In the genomic region with DNA sequence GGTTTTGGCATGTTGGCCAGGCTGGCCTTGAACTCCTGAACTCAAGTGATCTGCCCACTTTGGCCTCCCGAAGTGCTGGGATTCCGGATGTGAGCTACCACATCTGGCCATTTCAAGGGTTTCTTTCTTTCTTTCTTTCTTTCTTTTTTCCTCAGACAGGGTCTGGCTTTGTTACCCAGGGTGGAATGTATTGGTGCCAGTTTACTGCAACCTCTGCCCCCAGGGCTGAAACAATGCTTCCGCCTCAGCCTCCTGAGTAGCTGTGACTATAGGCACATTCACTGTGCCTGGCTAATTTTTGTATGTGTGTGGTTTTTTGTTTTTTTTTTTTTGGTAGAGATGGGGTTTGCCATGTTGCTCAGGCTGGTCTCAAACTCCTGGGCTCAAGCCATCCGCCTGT, we compare ENCODE assay signal across 26 cellular contexts. TPM values are rescaled to one million over a fixed set of nuclear protein-coding genes. Genes with fewer than 3 reads are reported as not detected.
DNase-seq lines count a peak whose midpoint lies in the region; ATAC-seq, FAIRE-seq and TF ChIP-seq lines count a peak whose summit lies in the region.
"Had no signal": no experiment of that assay in that cellular context is flagged by ENCODE, and none has a peak within 500 bp of the region (broad histone marks: within the 10 kb centered on the region; RNA-seq: fewer than 3 reads in every experiment).

No MANE protein-coding gene starts in this region.

- H3K79me2 ChIP-seq in HepG2 (ENCODE audit: insufficient read depth, low read length) = no peaks in the 10 kb centered on the region

- H3K14ac ChIP-seq in mesenchymal stem cell (ENCODE audit: low read length in 2 of 2) = no peak overlapping the region

- H2AFZ ChIP-seq in HepG2 (ENCODE audit: low read length) = no peak overlapping the region
- no peak overlapping the region for H2AFZ ChIP-seq in mesenchymal stem cell (ENCODE audit: low read depth, low read length)

- no peak overlapping the region for H3K4ac ChIP-seq in mesenchymal stem cell (ENCODE audit: low read depth in 1 of 2, low read length in 2 of 2)

- CTCF ChIA-PET in HepG2 (lab: Yijun Ruan, JAX; ENCODE audit: low intra/inter-chr PET ratio, low total read pairs) = no interaction called here

- H3K9ac ChIP-seq in HepG2 (ENCODE audit: insufficient read depth, low read depth, low read length) = no peak overlapping the region
- H3K9ac ChIP-seq in mesenchymal stem cell (ENCODE audit: low read length) = no peak overlapping the region
- H3K9ac ChIP-seq: KMS-11 had no signal

- POLR2A ChIA-PET in HepG2 (lab: Yijun Ruan, JAX) = interaction anchor here (0.7 to 1.0 kb wide), 2 partner anchors 13 to 76 kb away, joined by 3 read pairs; no protein-coding TSS in a partner anchor

- H2AK5ac ChIP-seq in mesenchymal stem cell (ENCODE audit: low read length, severe bottlenecking) = peak overlapping the region; percentile 51

- no peak overlapping the region for H4K91ac ChIP-seq in mesenchymal stem cell (ENCODE audit: low read length)

- peaks cover 45% of the 10 kb centered on the region for H3K4me1 ChIP-seq in HepG2 (ENCODE audit: insufficient read depth, low read length)
- peaks cover 0 to 14% (median 3%) of the 10 kb centered on the region in 4 donors for H3K4me1 ChIP-seq in right lobe of liver
- H3K4me1 ChIP-seq in mesenchymal stem cell (ENCODE audit: control insufficient read depth, insufficient read depth, low read depth, low read length) = peaks cover 14% of the 10 kb centered on the region

- 63% methylated on average over 4 of the region's 4 CpGs for WGBS in HepG2 (ENCODE audit: low lambda C conversion rate)
- WGBS in right lobe of liver (ENCODE audit: insufficient coverage, low coverage, low lambda C conversion rate, missing lambda C conversion rate) = 93% methylated on average over 3 of the region's 4 CpGs
- 91% methylated on average over 4 of the region's 4 CpGs for WGBS in mesenchymal stem cell

- in situ Hi-C loops in HepG2 (cut with HindIII; ENCODE audit: extremely low pct_ligation_motif_present, low pct_unique_long_range_greater_than_20kb) (no loop called here), SK-MEL-5 (cut with HindIII; ENCODE audit: low pct_unique_long_range_greater_than_20kb, low sequenced_read_pairs) (no loop called here)

- H3K27me3 ChIP-seq in HepG2 (ENCODE audit: control insufficient read depth in 1 of 2, insufficient read depth in 2 of 2, low read length in 2 of 2) (no peaks in the 10 kb centered on the region; a peak in 1 of 5 replicates), right lobe of liver (no peaks in the 10 kb centered on the region), mesenchymal stem cell (ENCODE audit: control insufficient read depth in 1 of 2, insufficient read depth in 1 of 2, low read length in 2 of 2) (no peaks in the 10 kb centered on the region)
- H3K27me3 ChIP-seq: SJCRH30 had no signal

- H2BK5ac ChIP-seq in mesenchymal stem cell (ENCODE audit: low read depth, low read length, poor library complexity, severe bottlenecking) = no peak overlapping the region

- no peaks in the 10 kb centered on the region for H4K20me1 ChIP-seq in HepG2 (ENCODE audit: insufficient read depth, low read length)

- no peak overlapping the region for H3K18ac ChIP-seq in mesenchymal stem cell (ENCODE audit: low read depth in 1 of 2, low read length in 2 of 2)

- H3K9me3 ChIP-seq in HepG2 (ENCODE audit: low read length) (no peaks in the 10 kb centered on the region), right lobe of liver (no peaks in the 10 kb centered on the region), mesenchymal stem cell (ENCODE audit: control insufficient read depth, low read length) (no peaks in the 10 kb centered on the region)
- H3K9me3 ChIP-seq: SJCRH30 had no signal

- TF ChIP-seq EP300 in HepG2 (IDR thresholded peaks at IDR 0.05; ENCODE audit: low read depth in 2 of 2, low read length in 2 of 2) (no peak), HepG2 (CRISPR knock-in tag; IDR thresholded peaks at IDR 0.05; ENCODE audit: borderline replicate concordance) (no peak)

- intact Hi-C loops in HepG2 (cut with micrococcal nuclease; ENCODE audit: unreplicated experiment) (no loop called here), right lobe of liver (cut with DNase I) (no loop called here), left colon (cut with DNase I, micrococcal nuclease) (loop anchor here in 1 of 2 donors (10.0 kb wide), 1 partner anchor 63 kb away; no protein-coding TSS in a partner anchor)

- no peak overlapping the region for H4K8ac ChIP-seq in mesenchymal stem cell (ENCODE audit: low read length)

- ATAC-seq in HepG2 (no peak), right lobe of liver (no peak), GM19467 (IDR thresholded peaks at IDR 0.05; ENCODE audit: unreplicated experiment) (no peak), HG03196 (IDR thresholded peaks at IDR 0.05; ENCODE audit: unreplicated experiment) (no peak), left colon (no peak)
- ATAC-seq: CD8-positive, alpha-beta T cell; Panc1 had no signal

- H3K79me1 ChIP-seq in mesenchymal stem cell (replicated peaks; ENCODE audit: low read length, poor library complexity, severe bottlenecking) = peaks cover 23% of the 10 kb centered on the region

- DNase-seq in HepG2 (ENCODE audit: low spot score) (no peak), right lobe of liver (no peak), SK-MEL-5 (ENCODE audit: low read depth, low spot score) (peak; percentile 92), mesenchymal stem cell (no peak), left colon (no peak)
- DNase-seq: C1 segment of cervical spinal cord; Calu3; CD8-positive, alpha-beta T cell; DMS79 treated with DMSO at 0.1 percent for 48 hours; GF-D8; HCEC 1CT; NCI-H1048; NCI-H1436; NCI-H187; NCI-H2081 treated with DMSO at 0.1 percent for 48 hours; NCI-H2171; NCI-H226; NCI-H510A; NCI-H69; SJCRH30 had no signal

- TF ChIP-seq POLR2A in HepG2 (IDR thresholded peaks at IDR 0.05; ENCODE audit: insufficient read depth in 1 of 2, low read depth in 2 of 2, low read length in 2 of 2) = no peak
- no peak for TF ChIP-seq POLR2A in right lobe of liver (IDR thresholded peaks at IDR 0.05)

- H3K36me3 ChIP-seq in HepG2 (replicated peaks in 1 of 2; ENCODE audit: control insufficient read depth in 1 of 2, insufficient read depth in 2 of 2, low read length in 2 of 2) (no peaks in the 10 kb centered on the region), right lobe of liver (no peaks in the 10 kb centered on the region), mesenchymal stem cell (ENCODE audit: control insufficient read depth in 1 of 2, insufficient read depth in 2 of 2, low read depth in 1 of 2, low read length in 2 of 2) (no peaks in the 10 kb centered on the region)
- H3K36me3 ChIP-seq: SJCRH30 had no signal

- no peak overlapping the region for H2BK120ac ChIP-seq in mesenchymal stem cell (ENCODE audit: low read depth, low read length)

- BruUV-seq in HepG2 (replicated peaks; lab: Mats Ljungman, UMichigan) = no TSS peak

- no peak overlapping the region for H2BK15ac ChIP-seq in mesenchymal stem cell (ENCODE audit: low read depth, poor library complexity, severe bottlenecking)

- TF ChIP-seq RAD21 in HepG2 (CRISPR knock-in tag; IDR thresholded peaks at IDR 0.05) = no peak

- H3K4me2 ChIP-seq in HepG2 (ENCODE audit: low read depth, low read length) = no peak overlapping the region; the same call in 1 of the 2 replicates
- no peak overlapping the region for H3K4me2 ChIP-seq in mesenchymal stem cell (ENCODE audit: low read length, poor library complexity, severe bottlenecking)
- H3K4me2 ChIP-seq: KMS-11 had no signal

- no peak for FAIRE-seq in HepG2 (lab: Jason Lieb, UNC)
- FAIRE-seq: GM12891, H1 had no signal

- no peak overlapping the region for H3K23ac ChIP-seq in mesenchymal stem cell (ENCODE audit: low read length in 2 of 2)

- H3K27ac ChIP-seq in HepG2 (ENCODE audit: extremely low read length, insufficient read depth, low read length) (peak overlapping the region; percentile 33), right lobe of liver (no peak overlapping the region), mesenchymal stem cell (ENCODE audit: low read length, poor library complexity, severe bottlenecking) (no peak overlapping the region)
- H3K27ac ChIP-seq: KMS-11, SJCRH30 had no signal

- H3K4me3 ChIP-seq in HepG2 (replicated peaks in 1 of 3; ENCODE audit: insufficient read depth in 1 of 3, low read depth in 2 of 3, low read length in 3 of 3) (no peak overlapping the region), right lobe of liver (no peak overlapping the region), mesenchymal stem cell (ENCODE audit: insufficient read depth in 1 of 2, low read depth in 1 of 2, low read length in 2 of 2) (no peak overlapping the region)
- H3K4me3 ChIP-seq: SJCRH30 had no signal

- H2BK12ac ChIP-seq in mesenchymal stem cell (ENCODE audit: low read length in 2 of 2) = no peak overlapping the region

- TF ChIP-seq CTCF in HepG2 (CRISPR knock-in tag; IDR thresholded peaks at IDR 0.05) (no peak), right lobe of liver (IDR thresholded peaks at IDR 0.05) (no peak)

RNA-seq across cellular contexts. Expression of a gene that starts 3.1 kb away (rescaled TPM):
- total RNA-seq in HepG2 (2016; rRNA removed; fragmentation: Illumina TruSeq; extraction: Trizol) (4.9 and 9.1 TPM in 2 replicates), right lobe of liver (10 to 100 TPM; 10.9 to 16.7 (median 13.4) TPM), left colon (10 to 100 TPM; 36.5 to 48.8 TPM)
- total RNA-seq in HepG2 (2016; cell fraction: cytosol; rRNA removed; fragmentation: Illumina TruSeq; extraction: Trizol; ENCODE audit: low read depth) = 4.4 and 5.2 TPM in 2 replicates
- 4.2 and 8.4 TPM in 2 replicates for total RNA-seq in HepG2 (2016; cell fraction: insoluble cytoplasmic fraction; rRNA removed; fragmentation: Illumina TruSeq; extraction: Trizol)
- total RNA-seq in HepG2 (2016; cell fraction: membrane; rRNA removed; fragmentation: Illumina TruSeq; extraction: Trizol) = 2.6 and 3.0 TPM in 2 replicates
- total RNA-seq in HepG2 (2016; cell fraction: nucleus; rRNA removed; fragmentation: Illumina TruSeq; extraction: Trizol) = 12.1 and 12.8 TPM in 2 replicates
- 15.0 and 19.2 TPM in 2 replicates for polyA plus RNA-seq in HepG2 (2011; rRNA removed)
- polyA plus RNA-seq in HepG2 (2011; cell fraction: cytosol; rRNA removed) = 6.7 and 8.3 TPM in 2 replicates
- 81.8 and 104 TPM in 2 replicates for polyA plus RNA-seq in HepG2 (2011; cell fraction: nucleus; rRNA removed)
- polyA plus RNA-seq in HepG2 (2012) = 6.2 and 6.4 TPM in 2 replicates
- 0.53 and 0.70 TPM in 2 replicates for polyA plus RNA-seq in HepG2 (2016; cell fraction: cytosol; fragmentation: Illumina TruSeq; extraction: Trizol; ENCODE audit: low read depth)
- polyA plus RNA-seq in HepG2 (2016; cell fraction: insoluble cytoplasmic fraction; fragmentation: Illumina TruSeq; extraction: Trizol; ENCODE audit: low read depth) = 3.5 and 3.9 TPM in 2 replicates
- polyA plus RNA-seq in HepG2 (2016; cell fraction: membrane; fragmentation: Illumina TruSeq; extraction: Trizol; ENCODE audit: low read depth) = 1.2 and 1.3 TPM in 2 replicates
- 28.7 and 33.1 TPM in 2 replicates for polyA plus RNA-seq in HepG2 (2016; cell fraction: nucleus; fragmentation: Illumina TruSeq; extraction: Trizol; ENCODE audit: insufficient read depth, low read depth)
- polyA minus RNA-seq in HepG2 (2011; rRNA and poly(A)+ RNA removed; ENCODE audit: low replicate concordance) = 24.8 and 29.5 TPM in 2 replicates
- polyA minus RNA-seq in HepG2 (2011; cell fraction: cytosol; rRNA and poly(A)+ RNA removed) = 4.3 and 5.3 TPM in 2 replicates
- polyA minus RNA-seq in HepG2 (2011; cell fraction: nucleus; rRNA and poly(A)+ RNA removed) = 15.6 and 19.0 TPM in 2 replicates
- 8.4 and 10.5 TPM in 2 replicates for total RNA-seq in SK-MEL-5 (2014; rRNA removed; shearing (Covaris generic))
- polyA plus RNA-seq in SK-MEL-5 (2015; cell fraction: cytosol; rRNA removed) = 8.9 and 9.6 TPM in 2 replicates
- polyA plus RNA-seq in SK-MEL-5 (2015; cell fraction: nucleus; rRNA removed) = 53.8 and 63.2 TPM in 2 replicates
- 3.7 TPM for polyA plus RNA-seq in mesenchymal stem cell (2013, experiment 1 of 2)
- 3.7 TPM for polyA plus RNA-seq in mesenchymal stem cell (2013, experiment 2 of 2)

RNA-seq across cellular contexts. Expression of a gene that starts 18.5 kb away (rescaled TPM):
- total RNA-seq in HepG2 (2016; rRNA removed; fragmentation: Illumina TruSeq; extraction: Trizol) = 17.8 and 24.9 TPM in 2 replicates
- 3.6 TPM in 2 replicates for total RNA-seq in HepG2 (2016; cell fraction: cytosol; rRNA removed; fragmentation: Illumina TruSeq; extraction: Trizol; ENCODE audit: low read depth)
- 15.8 and 25.9 TPM in 2 replicates for total RNA-seq in HepG2 (2016; cell fraction: insoluble cytoplasmic fraction; rRNA removed; fragmentation: Illumina TruSeq; extraction: Trizol)
- total RNA-seq in HepG2 (2016; cell fraction: membrane; rRNA removed; fragmentation: Illumina TruSeq; extraction: Trizol) = 14.6 and 18.9 TPM in 2 replicates
- total RNA-seq in HepG2 (2016; cell fraction: nucleus; rRNA removed; fragmentation: Illumina TruSeq; extraction: Trizol) = 15.0 and 18.9 TPM in 2 replicates
- polyA plus RNA-seq in HepG2 (2011; rRNA removed) = 16.3 and 17.0 TPM in 2 replicates
- polyA plus RNA-seq in HepG2 (2011; cell fraction: cytosol; rRNA removed) = 10.9 and 15.5 TPM in 2 replicates
- polyA plus RNA-seq in HepG2 (2011; cell fraction: nucleus; rRNA removed) = 14.6 and 16.7 TPM in 2 replicates
- 13.3 and 16.9 TPM in 2 replicates for polyA plus RNA-seq in HepG2 (2012)
- polyA plus RNA-seq in HepG2 (2016; cell fraction: cytosol; fragmentation: Illumina TruSeq; extraction: Trizol; ENCODE audit: low read depth) = 2.3 and 2.9 TPM in 2 replicates
- 20.4 and 21.6 TPM in 2 replicates for polyA plus RNA-seq in HepG2 (2016; cell fraction: insoluble cytoplasmic fraction; fragmentation: Illumina TruSeq; extraction: Trizol; ENCODE audit: low read depth)
- 11.6 and 11.9 TPM in 2 replicates for polyA plus RNA-seq in HepG2 (2016; cell fraction: membrane; fragmentation: Illumina TruSeq; extraction: Trizol; ENCODE audit: low read depth)
- polyA plus RNA-seq in HepG2 (2016; cell fraction: nucleus; fragmentation: Illumina TruSeq; extraction: Trizol; ENCODE audit: insufficient read depth, low read depth) = 22.8 and 26.4 TPM in 2 replicates
- polyA minus RNA-seq in HepG2 (2011; rRNA and poly(A)+ RNA removed; ENCODE audit: low replicate concordance) = 49.4 and 94.6 TPM in 2 replicates
- 25.8 and 27.6 TPM in 2 replicates for polyA minus RNA-seq in HepG2 (2011; cell fraction: cytosol; rRNA and poly(A)+ RNA removed)
- 22.4 and 31.0 TPM in 2 replicates for polyA minus RNA-seq in HepG2 (2011; cell fraction: nucleus; rRNA and poly(A)+ RNA removed)
- 10 to 100 TPM; 10.4 to 16.7 (median 14.5) TPM for total RNA-seq in right lobe of liver
- total RNA-seq in SK-MEL-5 (2014; rRNA removed; shearing (Covaris generic)) = 13.7 and 18.5 TPM in 2 replicates
- polyA plus RNA-seq in SK-MEL-5 (2015; cell fraction: cytosol; rRNA removed) = 30.4 and 30.5 TPM in 2 replicates
- 8.6 and 9.6 TPM in 2 replicates for polyA plus RNA-seq in SK-MEL-5 (2015; cell fraction: nucleus; rRNA removed)
- 52.5 TPM for polyA plus RNA-seq in mesenchymal stem cell (2013, experiment 1 of 2)
- polyA plus RNA-seq in mesenchymal stem cell (2013, experiment 2 of 2) = 48.9 TPM
- total RNA-seq in left colon = 1 to 10 TPM; 6.0 to 8.7 TPM
